Comparison of ENCODE assay signal across 11 cellular contexts in genomic region chr11:106399075-106399500, GRCh38.
DNase-seq lines count a peak whose midpoint lies in the region; ATAC-seq and TF ChIP-seq lines count a peak whose summit lies in the region.
"Had no signal": no experiment of that assay in that cellular context is flagged by ENCODE, and none has a peak within 500 bp of the region (broad histone marks: within the 10 kb centered on the region; RNA-seq: fewer than 3 reads in every experiment).

No MANE protein-coding gene starts in this region.

- H3K4me2 ChIP-seq in SK-N-SH: peak overlapping the region; percentile 66

- TF ChIP-seq CTCF in SK-N-SH (IDR thresholded peaks at IDR 0.05) (no peak), gastroesophageal sphincter (IDR thresholded peaks at IDR 0.05) (no peak), prostate gland (IDR thresholded peaks at IDR 0.05) (no peak), dorsolateral prefrontal cortex (IDR thresholded peaks at IDR 0.05 in 54 of 56, conservative IDR thresholded peaks at IDR 0.05 in 2 of 56; ENCODE audit: low read depth in 1 of 56, partially characterized antibody in 56 of 56) (no peak)

- H3K9me2 ChIP-seq in SK-N-SH: no peaks in the 10 kb centered on the region

- ATAC-seq in gastroesophageal sphincter (peak; percentile 84), HG02588 (IDR thresholded peaks at IDR 0.05; ENCODE audit: unreplicated experiment) (no peak), esophagus mucosa (no peak)
- ATAC-seq: naive thymus-derived CD4-positive, alpha-beta T cell had no signal

- TF ChIP-seq RAD21 in SK-N-SH (IDR thresholded peaks at IDR 0.05; ENCODE audit: low read length): peak; percentile 32; the same call in 1 of the 2 replicates

- peaks cover 45% of the 10 kb centered on the region for H3F3A ChIP-seq in SK-N-SH (replicated peaks; ENCODE audit: insufficient read depth)

- H3K79me2 ChIP-seq in SK-N-SH (ENCODE audit: insufficient read depth): no peaks in the 10 kb centered on the region

- H3K4me1 ChIP-seq in SK-N-SH (ENCODE audit: control insufficient read depth in 1 of 2, insufficient read depth in 2 of 2, low read depth in 1 of 2, low read length in 1 of 2) (peaks cover 7 to 30% of the 10 kb centered on the region in 2 experiments), gastroesophageal sphincter (peaks cover 0 to 20% (median 0%) of the 10 kb centered on the region in 3 donors), prostate gland (replicated peaks) (no peaks in the 10 kb centered on the region)

- 0% methylated on average over 3 of the region's 3 CpGs for WGBS in SK-N-SH (ENCODE audit: low lambda C conversion rate)
- WGBS in gastroesophageal sphincter (ENCODE audit: low coverage in 1 of 2), 2 donors: 13% methylated on average over 3 of the region's 3 CpGs; no CpG with 5 or more reads in 1 of the 2 donors
- WGBS in prostate gland: 36% methylated on average over 3 of the region's 3 CpGs

- no peaks in the 10 kb centered on the region for H4K20me1 ChIP-seq in SK-N-SH (ENCODE audit: insufficient read depth)

- H3K36me3 ChIP-seq in SK-N-SH (replicated peaks in 1 of 2; ENCODE audit: control insufficient read depth in 1 of 2, insufficient read depth in 2 of 2, low read length in 1 of 2) (peaks cover 0 to 3% of the 10 kb centered on the region in 2 experiments), gastroesophageal sphincter (no peaks in the 10 kb centered on the region), prostate gland (no peaks in the 10 kb centered on the region)

- TF ChIP-seq EP300 in SK-N-SH (IDR thresholded peaks at IDR 0.05; ENCODE audit: borderline replicate concordance in 1 of 2, low read depth in 1 of 2, low read length in 1 of 2): peak; percentile 77 to 100
- TF ChIP-seq EP300 in gastroesophageal sphincter (IDR thresholded peaks at IDR 0.05): no peak

- POLR2A ChIA-PET in SK-N-SH (lab: Yijun Ruan, JAX): no interaction called here

- peak overlapping the region; percentile 67 for H3K9ac ChIP-seq in SK-N-SH

- H3K27me3 ChIP-seq in SK-N-SH (ENCODE audit: insufficient read depth) (no peaks in the 10 kb centered on the region), gastroesophageal sphincter (no peaks in the 10 kb centered on the region), prostate gland (replicated peaks; ENCODE audit: insufficient read depth) (no peaks in the 10 kb centered on the region), dorsolateral prefrontal cortex (no peaks in the 10 kb centered on the region)

- peak overlapping the region; percentile 80 to 97; a peak in 3 of 4 replicates for H3K27ac ChIP-seq in SK-N-SH (ENCODE audit: low read depth in 2 of 2, low read length in 1 of 2)
- no peak overlapping the region for H3K27ac ChIP-seq in gastroesophageal sphincter
- no peak overlapping the region for H3K27ac ChIP-seq in prostate gland
- no peak overlapping the region for H3K27ac ChIP-seq in dorsolateral prefrontal cortex

- H3K9me3 ChIP-seq in SK-N-SH (no peaks in the 10 kb centered on the region), gastroesophageal sphincter (no peaks in the 10 kb centered on the region), prostate gland (no peaks in the 10 kb centered on the region)

- CTCF ChIA-PET in SK-N-SH (lab: Yijun Ruan, JAX): interaction anchor here (0.6 to 1.1 kb wide), 2 partner anchors 22 to 755 kb away, joined by 3 to 5 read pairs; no protein-coding TSS in a partner anchor

- no peak for TF ChIP-seq POLR2A in gastroesophageal sphincter (IDR thresholded peaks at IDR 0.05)
- TF ChIP-seq POLR2A in prostate gland (IDR thresholded peaks at IDR 0.05): no peak

- DNase-seq in GM04504 (ENCODE audit: low read depth) (peak; percentile 98), SK-N-SH (peak; percentile 6), skeletal muscle cell (ENCODE audit: low read depth) (peak; percentile 99), prostate gland (ENCODE audit: low spot score) (no peak), dorsolateral prefrontal cortex (no peak)
- DNase-seq: activated CD8-positive, alpha-beta memory T cell treated with anti-CD3 and anti-CD28 coated beads for 24 hours; effector memory CD4-positive, alpha-beta T cell; naive thymus-derived CD4-positive, alpha-beta T cell had no signal

- intact Hi-C loops in prostate gland (cut with DNase I) (no loop called here), dorsolateral prefrontal cortex (cut with DNase I) (no loop called here)

- H3K4me3 ChIP-seq in SK-N-SH (ENCODE audit: low read depth in 2 of 2, low read length in 1 of 2): no peak overlapping the region
- H3K4me3 ChIP-seq in gastroesophageal sphincter: no peak overlapping the region
- H3K4me3 ChIP-seq in skeletal muscle cell (ENCODE audit: low read depth, low read length): no peak overlapping the region
- no peak overlapping the region for H3K4me3 ChIP-seq in prostate gland
- H3K4me3 ChIP-seq in dorsolateral prefrontal cortex: no peak overlapping the region

- no peak overlapping the region for H2AFZ ChIP-seq in SK-N-SH (ENCODE audit: low read depth)

TF ChIP-seq in SK-N-SH, 30 proteins besides CTCF, POLR2A, EP300 and RAD21 (continues in another document):
- TF ChIP-seq TAF1 (IDR thresholded peaks at IDR 0.05; ENCODE audit: borderline replicate concordance, low read depth, low read length) (no peak; the same call in 1 of the 2 replicates), YY1 (IDR thresholded peaks at IDR 0.05; ENCODE audit: low read depth) (peak; percentile 75; the same call in 1 of the 2 replicates), POLR2AphosphoS5 (IDR thresholded peaks at IDR 0.05; ENCODE audit: low read depth, low read length) (peak; percentile 87), REST (IDR thresholded peaks at IDR 0.05; ENCODE audit: low read depth, low read length) (0 out of 2 replicates have a peak, but pooled peaks have one; percentile 62), NFIC (IDR thresholded peaks at IDR 0.05; ENCODE audit: borderline replicate concordance) (peak; percentile 99), TEAD4 (IDR thresholded peaks at IDR 0.05; ENCODE audit: borderline replicate concordance, insufficient read depth) (peak; percentile 99), GATA2 (CRISPR knock-in tag; IDR thresholded peaks at IDR 0.05) (no peak), SMC3 (IDR thresholded peaks at IDR 0.05; ENCODE audit: low read depth, low read length) (peak; percentile 32), CHD2 (IDR thresholded peaks at IDR 0.05; ENCODE audit: low read length, partially characterized antibody) (peak; percentile 58), PBX3 (IDR thresholded peaks at IDR 0.05) (peak; percentile 97), RCOR1 (IDR thresholded peaks at IDR 0.05; ENCODE audit: low read length) (no peak), RXRA (IDR thresholded peaks at IDR 0.05; ENCODE audit: borderline replicate concordance, low read depth) (peak; percentile 94), RFX5 (IDR thresholded peaks at IDR 0.05; ENCODE audit: low read length) (no peak), USF2 (IDR thresholded peaks at IDR 0.05; ENCODE audit: borderline replicate concordance, low read depth, low read length) (no peak), GABPA (IDR thresholded peaks at IDR 0.05; ENCODE audit: low read depth) (peak; percentile 36), NRF1 (IDR thresholded peaks at IDR 0.05; ENCODE audit: low read depth, low read length) (no peak), TCF12 (IDR thresholded peaks at IDR 0.05) (peak; percentile 99), ELF1 (IDR thresholded peaks at IDR 0.05) (no peak; the same call in 1 of the 2 replicates), EZH2phosphoT487 (IDR thresholded peaks at IDR 0.05; ENCODE audit: borderline replicate concordance, low read depth) (no peak)

Comparison
In these comparisons a context has a peak if more than half of its experiments do, and no peak if none do; other contexts are left out.
1. DNase-seq: peak in GM04504 (single experiment), SK-N-SH (single experiment) and skeletal muscle cell (single experiment); none in prostate gland (single experiment) and dorsolateral prefrontal cortex (0 of 10).
2. H3K27ac ChIP-seq: peak in SK-N-SH (2 of 2); none in gastroesophageal sphincter (0 of 4), prostate gland (0 of 2) and dorsolateral prefrontal cortex (0 of 59).